13 cellular contexts compared by ENCODE assay signal in the genomic region with DNA sequence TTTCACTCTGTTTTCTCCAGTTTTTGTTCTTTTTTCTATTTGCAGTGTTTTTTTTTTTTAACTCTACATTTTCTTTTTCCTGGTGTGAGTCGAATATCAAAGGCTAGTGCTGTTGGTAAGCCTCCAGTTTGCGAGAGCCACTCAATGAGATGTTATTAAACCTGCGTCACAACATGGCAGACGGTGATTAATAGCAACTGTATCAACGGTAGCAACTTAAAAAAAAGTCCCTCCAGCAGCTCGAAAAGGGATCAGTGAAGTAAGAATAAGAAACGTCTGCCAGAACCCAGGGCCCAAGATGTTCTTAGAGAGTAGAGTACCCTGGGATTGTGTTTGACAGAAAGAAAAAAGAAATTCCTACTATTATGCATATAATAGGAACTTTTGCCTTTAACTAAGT.
A peak's percentile ranks its signal among the peaks of the same experiment; 100 is the strongest.
DNase-seq lines count a peak whose midpoint lies in the region; ATAC-seq, FAIRE-seq and TF ChIP-seq lines count a peak whose summit lies in the region.
"Had no signal": no experiment of that assay in that cellular context is flagged by ENCODE, and none has a peak within 500 bp of the region (broad histone marks: within the 10 kb centered on the region; RNA-seq: fewer than 3 reads in every experiment).

No MANE protein-coding gene starts in this region.

- DNase-seq in GM23248, result peak; percentile 90
- DNase-seq in K562 (ENCODE audit: extremely low read depth in 1 of 4, low spot score in 3 of 4), result no peak
- peak; percentile 36 for DNase-seq in left cardiac atrium
- DNase-seq in skeletal muscle cell (ENCODE audit: low read depth), result peak; percentile 75
- DNase-seq in cerebellar nuclear complex (lab: John Stamatoyannopoulos, UW), result no peak
- DNase-seq in right lobe of liver, result no peak
- no peak for DNase-seq in OCI-M1 (lab: John Stamatoyannopoulos, UW)
- DNase-seq: amniotic stem cell; CD4-positive, alpha-beta memory T cell; NCI-H345; stimulated activated naive CD8-positive, alpha-beta T cell treated with anti-CD3 and anti-CD28 coated beads, Interleukin-15, amount 100 ng/mL, for 72 hours had no signal

- TF ChIP-seq EP300 in K562 (IDR thresholded peaks at IDR 0.05; ENCODE audit: low read length), result no peak

- TF ChIP-seq CTCF in K562 (IDR thresholded peaks at IDR 0.05 in 2 of 3, conservative IDR thresholded peaks at IDR 0.05 in 1 of 3; ENCODE audit: insufficient read depth in 2 of 3, low read depth in 1 of 3, low read length in 3 of 3), result no peak
- no peak for TF ChIP-seq CTCF in right lobe of liver (IDR thresholded peaks at IDR 0.05)

- ATAC-seq in K562 (no peak), left cardiac atrium (peak in 1 of 2 donors; percentile 52), right lobe of liver (no peak), HG02642 (IDR thresholded peaks at IDR 0.05; ENCODE audit: poor library complexity, unreplicated experiment) (no peak)
- ATAC-seq: mucosa of descending colon; stimulated activated naive CD8-positive, alpha-beta T cell treated with anti-CD3 and anti-CD28 coated beads, Interleukin-15, amount 100 ng/mL, for 72 hours had no signal

- H2AFZ ChIP-seq in GM23248, result peak overlapping the region; percentile 50
- H2AFZ ChIP-seq in K562 (ENCODE audit: low read depth, low read length), result no peak overlapping the region

- H3K4me3 ChIP-seq in GM23248, result peak overlapping the region; percentile 54
- no peak overlapping the region for H3K4me3 ChIP-seq in K562
- no peak overlapping the region for H3K4me3 ChIP-seq in skeletal muscle cell (ENCODE audit: low read depth, low read length)
- H3K4me3 ChIP-seq in right lobe of liver, result no peak overlapping the region
- H3K4me3 ChIP-seq: mucosa of descending colon had no signal

- H3K4me2 ChIP-seq in GM23248 (ENCODE audit: unreplicated experiment) (peak overlapping the region; percentile 86), K562 (ENCODE audit: insufficient read depth, low read length) (no peak overlapping the region)

- in situ Hi-C loops in GM23248 (cut with MboI) (no loop called here), K562 (cut with MboI) (no loop called here)

- peaks cover 5% of the 10 kb centered on the region; the same call in 1 of the 2 replicates for H3K36me3 ChIP-seq in GM23248 (ENCODE audit: low read depth)
- H3K36me3 ChIP-seq in K562 (ENCODE audit: control insufficient read depth, insufficient read depth, low read length), result peaks cover 16% of the 10 kb centered on the region
- H3K36me3 ChIP-seq in right lobe of liver, result no peaks in the 10 kb centered on the region

- H3K9me3 ChIP-seq in GM23248 (ENCODE audit: low read depth) (no peaks in the 10 kb centered on the region), K562 (replicated peaks; ENCODE audit: control insufficient read depth, insufficient read depth, low read depth, low read length) (no peaks in the 10 kb centered on the region), right lobe of liver (no peaks in the 10 kb centered on the region)
- H3K9me3 ChIP-seq: mucosa of descending colon had no signal

- H3K9me1 ChIP-seq in K562 (ENCODE audit: control insufficient read depth, insufficient read depth, low read length), result no peaks in the 10 kb centered on the region

- TF ChIP-seq POLR2A in K562 (conservative IDR thresholded peaks at IDR 0.05), result no peak
- TF ChIP-seq POLR2A in right lobe of liver (IDR thresholded peaks at IDR 0.05), result no peak

- H3K27me3 ChIP-seq in GM23248 (replicated peaks; ENCODE audit: insufficient read depth) (no peaks in the 10 kb centered on the region), K562 (ENCODE audit: control insufficient read depth in 2 of 2, insufficient read depth in 2 of 2, low read length in 2 of 2) (no peaks in the 10 kb centered on the region), right lobe of liver (no peaks in the 10 kb centered on the region)

- FAIRE-seq in K562 (lab: Jason Lieb, UNC), result no peak

- peaks cover 46% of the 10 kb centered on the region for H3F3A ChIP-seq in GM23248 (ENCODE audit: insufficient read depth)

- H3K9ac ChIP-seq in GM23248 (peak overlapping the region; percentile 72), K562 (ENCODE audit: insufficient read depth in 1 of 2, low read depth in 2 of 2, low read length in 2 of 2) (no peak overlapping the region)

- BruUV-seq in K562 (replicated peaks; lab: Mats Ljungman, UMichigan), result no TSS peak

- 1% methylated on average over 7 of the region's 7 CpGs for WGBS in GM23248 (ENCODE audit: low coverage in 1 of 2, low lambda C conversion rate in 2 of 2, missing lambda C conversion rate in 2 of 2), 2 experiments
- WGBS in K562 (ENCODE audit: insufficient coverage, low coverage, missing lambda C conversion rate), result 81% methylated on average over 7 of the region's 7 CpGs
- 76% methylated on average over 7 of the region's 7 CpGs for WGBS in right lobe of liver (ENCODE audit: insufficient coverage, low coverage, low lambda C conversion rate, missing lambda C conversion rate)

- POLR2A ChIA-PET in K562 (lab: Yijun Ruan, JAX), result interaction anchor here (0.6 to 1.3 kb wide), 4 partner anchors 9 to 1364 kb away, joined by 3 to 5 read pairs (median 4); no protein-coding TSS in a partner anchor

- no peaks in the 10 kb centered on the region for H3K9me2 ChIP-seq in GM23248 (ENCODE audit: insufficient read depth)

- no peaks in the 10 kb centered on the region for H4K20me1 ChIP-seq in GM23248 (ENCODE audit: insufficient read depth)
- H4K20me1 ChIP-seq in K562 (replicated peaks; ENCODE audit: control insufficient read depth, insufficient read depth, low read length), result no peaks in the 10 kb centered on the region

- H3K27ac ChIP-seq in GM23248, result peak overlapping the region; percentile 89
- H3K27ac ChIP-seq in K562 (ENCODE audit: extremely low read depth, low read depth, low read length), result no peak overlapping the region
- H3K27ac ChIP-seq in right lobe of liver, result no peak overlapping the region

- H3K4me1 ChIP-seq in GM23248 (ENCODE audit: insufficient read depth), result peaks cover 33% of the 10 kb centered on the region
- H3K4me1 ChIP-seq in K562 (replicated peaks in 1 of 2; ENCODE audit: control insufficient read depth in 2 of 2, insufficient read depth in 2 of 2, low read length in 2 of 2), result peaks cover 0 to 26% of the 10 kb centered on the region in 2 experiments; a peak in 4 of 5 replicates
- H3K4me1 ChIP-seq in right lobe of liver, result no peaks in the 10 kb centered on the region

- TF ChIP-seq RAD21 in K562 (CRISPR knock-in tag; conservative IDR thresholded peaks at IDR 0.05 in 1 of 2, IDR thresholded peaks at IDR 0.05 in 1 of 2), result no peak

- CTCF ChIA-PET in K562 (lab: Yijun Ruan, JAX; ENCODE audit: low intra/inter-chr PET ratio), result no interaction called here

- intact Hi-C loops in K562 (cut with micrococcal nuclease) (no loop called here), left cardiac atrium (cut with DNase I) (no loop called here), right lobe of liver (cut with DNase I) (no loop called here)

- H3K79me2 ChIP-seq in GM23248 (ENCODE audit: insufficient read depth), result peaks cover 76% of the 10 kb centered on the region
- H3K79me2 ChIP-seq in K562 (ENCODE audit: control insufficient read depth, insufficient read depth, low read length), result peaks cover 12% of the 10 kb centered on the region

TF ChIP-seq in K562, 482 proteins besides CTCF, POLR2A, EP300 and RAD21 (continues in another document):
- TF ChIP-seq, protein P1, sequence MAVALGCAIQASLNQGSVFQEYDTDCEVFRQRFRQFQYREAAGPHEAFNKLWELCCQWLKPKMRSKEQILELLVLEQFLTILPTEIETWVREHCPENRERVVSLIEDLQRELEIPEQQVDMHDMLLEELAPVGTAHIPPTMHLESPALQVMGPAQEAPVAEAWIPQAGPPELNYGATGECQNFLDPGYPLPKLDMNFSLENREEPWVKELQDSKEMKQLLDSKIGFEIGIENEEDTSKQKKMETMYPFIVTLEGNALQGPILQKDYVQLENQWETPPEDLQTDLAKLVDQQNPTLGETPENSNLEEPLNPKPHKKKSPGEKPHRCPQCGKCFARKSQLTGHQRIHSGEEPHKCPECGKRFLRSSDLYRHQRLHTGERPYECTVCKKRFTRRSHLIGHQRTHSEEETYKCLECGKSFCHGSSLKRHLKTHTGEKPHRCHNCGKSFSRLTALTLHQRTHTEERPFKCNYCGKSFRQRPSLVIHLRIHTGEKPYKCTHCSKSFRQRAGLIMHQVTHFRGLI (CRISPR knock-in tag; IDR thresholded peaks at IDR 0.05), result no peak
- TF ChIP-seq, protein P2, sequence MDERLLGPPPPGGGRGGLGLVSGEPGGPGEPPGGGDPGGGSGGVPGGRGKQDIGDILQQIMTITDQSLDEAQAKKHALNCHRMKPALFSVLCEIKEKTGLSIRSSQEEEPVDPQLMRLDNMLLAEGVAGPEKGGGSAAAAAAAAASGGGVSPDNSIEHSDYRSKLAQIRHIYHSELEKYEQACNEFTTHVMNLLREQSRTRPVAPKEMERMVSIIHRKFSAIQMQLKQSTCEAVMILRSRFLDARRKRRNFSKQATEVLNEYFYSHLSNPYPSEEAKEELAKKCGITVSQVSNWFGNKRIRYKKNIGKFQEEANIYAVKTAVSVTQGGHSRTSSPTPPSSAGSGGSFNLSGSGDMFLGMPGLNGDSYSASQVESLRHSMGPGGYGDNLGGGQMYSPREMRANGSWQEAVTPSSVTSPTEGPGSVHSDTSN (CRISPR knock-in tag; IDR thresholded peaks at IDR 0.05; ENCODE audit: low read depth), result no peak
- TF ChIP-seq, protein P2 (tag; conservative IDR thresholded peaks at IDR 0.05; ENCODE audit: low read depth), result peak; percentile 44; the same call in 1 of the 2 replicates
- TF ChIP-seq, protein P3, sequence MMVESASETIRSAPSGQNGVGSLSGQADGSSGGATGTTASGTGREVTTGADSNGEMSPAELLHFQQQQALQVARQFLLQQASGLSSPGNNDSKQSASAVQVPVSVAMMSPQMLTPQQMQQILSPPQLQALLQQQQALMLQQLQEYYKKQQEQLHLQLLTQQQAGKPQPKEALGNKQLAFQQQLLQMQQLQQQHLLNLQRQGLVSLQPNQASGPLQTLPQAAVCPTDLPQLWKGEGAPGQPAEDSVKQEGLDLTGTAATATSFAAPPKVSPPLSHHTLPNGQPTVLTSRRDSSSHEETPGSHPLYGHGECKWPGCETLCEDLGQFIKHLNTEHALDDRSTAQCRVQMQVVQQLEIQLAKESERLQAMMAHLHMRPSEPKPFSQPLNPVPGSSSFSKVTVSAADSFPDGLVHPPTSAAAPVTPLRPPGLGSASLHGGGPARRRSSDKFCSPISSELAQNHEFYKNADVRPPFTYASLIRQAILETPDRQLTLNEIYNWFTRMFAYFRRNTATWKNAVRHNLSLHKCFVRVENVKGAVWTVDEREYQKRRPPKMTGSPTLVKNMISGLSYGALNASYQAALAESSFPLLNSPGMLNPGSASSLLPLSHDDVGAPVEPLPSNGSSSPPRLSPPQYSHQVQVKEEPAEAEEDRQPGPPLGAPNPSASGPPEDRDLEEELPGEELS (CRISPR knock-in tag; IDR thresholded peaks at IDR 0.05; ENCODE audit: borderline replicate concordance), result no peak

Comparison
In these comparisons a context has a peak if more than half of its experiments do, and no peak if none do; other contexts are left out.
1. DNase-seq: peak in GM23248 (single experiment), left cardiac atrium (single experiment) and skeletal muscle cell (single experiment); none in K562 (0 of 4), cerebellar nuclear complex (0 of 2), right lobe of liver (0 of 3) and OCI-M1 (single experiment).